ENCODE assay signal across 2 cellular contexts in the genomic region with DNA sequence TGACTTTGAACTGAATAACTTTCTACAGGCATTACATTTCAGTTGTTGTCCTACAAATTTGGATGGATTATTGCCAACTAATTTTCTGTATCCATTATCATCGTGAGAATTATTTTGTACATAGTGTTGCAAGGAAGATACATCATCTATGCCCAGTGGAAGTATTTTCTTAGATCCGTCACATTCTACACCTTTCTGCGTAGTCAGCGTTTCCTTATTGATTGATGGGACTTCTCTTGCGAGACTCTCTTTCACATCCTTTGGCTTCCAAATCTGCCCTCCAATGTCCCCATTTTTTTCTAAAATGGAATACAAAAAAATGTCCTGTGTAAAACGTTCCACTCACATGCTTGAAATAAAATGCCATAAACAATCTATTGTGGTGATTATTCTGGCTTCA.
A peak's percentile ranks its signal among the peaks of the same experiment; 100 is the strongest.
TF ChIP-seq lines count a peak whose summit lies in the region.

No MANE protein-coding gene starts in this region.

TF ChIP-seq in HepG2, 621 proteins besides CTCF, POLR2A, EP300 and RAD21:
- TF ChIP-seq NR2F2 (IDR thresholded peaks at IDR 0.05; ENCODE audit: borderline replicate concordance, low read depth), result no peak
- peak; percentile 88 for TF ChIP-seq MAFF (IDR thresholded peaks at IDR 0.05; ENCODE audit: low read depth, low read length)
- TF ChIP-seq, protein P1, sequence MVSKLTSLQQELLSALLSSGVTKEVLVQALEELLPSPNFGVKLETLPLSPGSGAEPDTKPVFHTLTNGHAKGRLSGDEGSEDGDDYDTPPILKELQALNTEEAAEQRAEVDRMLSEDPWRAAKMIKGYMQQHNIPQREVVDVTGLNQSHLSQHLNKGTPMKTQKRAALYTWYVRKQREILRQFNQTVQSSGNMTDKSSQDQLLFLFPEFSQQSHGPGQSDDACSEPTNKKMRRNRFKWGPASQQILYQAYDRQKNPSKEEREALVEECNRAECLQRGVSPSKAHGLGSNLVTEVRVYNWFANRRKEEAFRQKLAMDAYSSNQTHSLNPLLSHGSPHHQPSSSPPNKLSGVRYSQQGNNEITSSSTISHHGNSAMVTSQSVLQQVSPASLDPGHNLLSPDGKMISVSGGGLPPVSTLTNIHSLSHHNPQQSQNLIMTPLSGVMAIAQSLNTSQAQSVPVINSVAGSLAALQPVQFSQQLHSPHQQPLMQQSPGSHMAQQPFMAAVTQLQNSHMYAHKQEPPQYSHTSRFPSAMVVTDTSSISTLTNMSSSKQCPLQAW (CRISPR knock-in tag; IDR thresholded peaks at IDR 0.05), result no peak
- peak; percentile 80 to 93 for TF ChIP-seq MAFK (conservative IDR thresholded peaks at IDR 0.05 in 1 of 2, IDR thresholded peaks at IDR 0.05 in 1 of 2; ENCODE audit: low read length in 2 of 2)

TF ChIP-seq in K562, 482 proteins besides CTCF, POLR2A, EP300 and RAD21:
- TF ChIP-seq, protein P2, sequence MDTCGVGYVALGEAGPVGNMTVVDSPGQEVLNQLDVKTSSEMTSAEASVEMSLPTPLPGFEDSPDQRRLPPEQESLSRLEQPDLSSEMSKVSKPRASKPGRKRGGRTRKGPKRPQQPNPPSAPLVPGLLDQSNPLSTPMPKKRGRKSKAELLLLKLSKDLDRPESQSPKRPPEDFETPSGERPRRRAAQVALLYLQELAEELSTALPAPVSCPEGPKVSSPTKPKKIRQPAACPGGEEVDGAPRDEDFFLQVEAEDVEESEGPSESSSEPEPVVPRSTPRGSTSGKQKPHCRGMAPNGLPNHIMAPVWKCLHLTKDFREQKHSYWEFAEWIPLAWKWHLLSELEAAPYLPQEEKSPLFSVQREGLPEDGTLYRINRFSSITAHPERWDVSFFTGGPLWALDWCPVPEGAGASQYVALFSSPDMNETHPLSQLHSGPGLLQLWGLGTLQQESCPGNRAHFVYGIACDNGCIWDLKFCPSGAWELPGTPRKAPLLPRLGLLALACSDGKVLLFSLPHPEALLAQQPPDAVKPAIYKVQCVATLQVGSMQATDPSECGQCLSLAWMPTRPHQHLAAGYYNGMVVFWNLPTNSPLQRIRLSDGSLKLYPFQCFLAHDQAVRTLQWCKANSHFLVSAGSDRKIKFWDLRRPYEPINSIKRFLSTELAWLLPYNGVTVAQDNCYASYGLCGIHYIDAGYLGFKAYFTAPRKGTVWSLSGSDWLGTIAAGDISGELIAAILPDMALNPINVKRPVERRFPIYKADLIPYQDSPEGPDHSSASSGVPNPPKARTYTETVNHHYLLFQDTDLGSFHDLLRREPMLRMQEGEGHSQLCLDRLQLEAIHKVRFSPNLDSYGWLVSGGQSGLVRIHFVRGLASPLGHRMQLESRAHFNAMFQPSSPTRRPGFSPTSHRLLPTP (IDR thresholded peaks at IDR 0.05; ENCODE audit: borderline replicate concordance, extremely low read depth, insufficient read length), result no peak
- TF ChIP-seq, protein P3, sequence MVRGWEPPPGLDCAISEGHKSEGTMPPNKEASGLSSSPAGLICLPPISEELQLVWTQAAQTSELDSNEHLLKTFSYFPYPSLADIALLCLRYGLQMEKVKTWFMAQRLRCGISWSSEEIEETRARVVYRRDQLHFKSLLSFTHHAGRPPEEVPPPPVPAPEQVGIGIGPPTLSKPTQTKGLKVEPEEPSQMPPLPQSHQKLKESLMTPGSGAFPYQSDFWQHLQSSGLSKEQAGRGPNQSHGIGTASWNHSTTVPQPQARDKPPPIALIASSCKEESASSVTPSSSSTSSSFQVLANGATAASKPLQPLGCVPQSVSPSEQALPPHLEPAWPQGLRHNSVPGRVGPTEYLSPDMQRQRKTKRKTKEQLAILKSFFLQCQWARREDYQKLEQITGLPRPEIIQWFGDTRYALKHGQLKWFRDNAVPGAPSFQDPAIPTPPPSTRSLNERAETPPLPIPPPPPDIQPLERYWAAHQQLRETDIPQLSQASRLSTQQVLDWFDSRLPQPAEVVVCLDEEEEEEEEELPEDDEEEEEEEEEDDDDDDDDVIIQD (CRISPR knock-in tag; IDR thresholded peaks at IDR 0.05), result no peak
- TF ChIP-seq POU5F1 (IDR thresholded peaks at IDR 0.05; ENCODE audit: borderline replicate concordance, low read depth, low read length, partially characterized antibody), result no peak
- no peak for TF ChIP-seq SETDB1 (IDR thresholded peaks at IDR 0.05; ENCODE audit: low read length)
- no peak for TF ChIP-seq FOXK1 (CRISPR knock-in tag; IDR thresholded peaks at IDR 0.05; ENCODE audit: borderline replicate concordance)
- TF ChIP-seq ELF2 (CRISPR knock-in tag; IDR thresholded peaks at IDR 0.05), result no peak
- TF ChIP-seq C11orf30 (IDR thresholded peaks at IDR 0.05; ENCODE audit: low read depth), result peak; percentile 24; the same call in 1 of the 2 replicates
- TF ChIP-seq E2F3 (CRISPR knock-in tag; IDR thresholded peaks at IDR 0.05), result no peak
- no peak for TF ChIP-seq MCM2 (IDR thresholded peaks at IDR 0.05; ENCODE audit: low read depth)
- no peak for TF ChIP-seq GATAD2A (IDR thresholded peaks at IDR 0.05)
- TF ChIP-seq HMG20B (CRISPR knock-in tag; IDR thresholded peaks at IDR 0.05), result no peak
- peak; percentile 50; the same call in 1 of the 2 replicates for TF ChIP-seq ZNF316 (IDR thresholded peaks at IDR 0.05)
- peak; percentile 45 for TF ChIP-seq MAFF (IDR thresholded peaks at IDR 0.05; ENCODE audit: low read length)
- no peak for TF ChIP-seq DPF2 (IDR thresholded peaks at IDR 0.05)
- TF ChIP-seq ZNF224 (CRISPR knock-in tag; IDR thresholded peaks at IDR 0.05), result no peak
- no peak for TF ChIP-seq WHSC1 (IDR thresholded peaks at IDR 0.05; ENCODE audit: low read length)
- TF ChIP-seq RBM34 (IDR thresholded peaks at IDR 0.05; ENCODE audit: borderline replicate concordance, insufficient read depth, low read length), result no peak
- TF ChIP-seq FOXM1 (IDR thresholded peaks at IDR 0.05; ENCODE audit: low read depth), result no peak
- TF ChIP-seq FOXM1 (CRISPR knock-in tag; IDR thresholded peaks at IDR 0.05; ENCODE audit: low read depth), result no peak
- peak; percentile 64 for TF ChIP-seq MAFK (IDR thresholded peaks at IDR 0.05; ENCODE audit: low read length)
- TF ChIP-seq KDM5B (IDR thresholded peaks at IDR 0.05; ENCODE audit: insufficient replicate concordance, low read depth, low read length), result no peak
- TF ChIP-seq ETV5 (CRISPR knock-in tag; IDR thresholded peaks at IDR 0.05; ENCODE audit: low read depth), result no peak
- TF ChIP-seq, protein P4, sequence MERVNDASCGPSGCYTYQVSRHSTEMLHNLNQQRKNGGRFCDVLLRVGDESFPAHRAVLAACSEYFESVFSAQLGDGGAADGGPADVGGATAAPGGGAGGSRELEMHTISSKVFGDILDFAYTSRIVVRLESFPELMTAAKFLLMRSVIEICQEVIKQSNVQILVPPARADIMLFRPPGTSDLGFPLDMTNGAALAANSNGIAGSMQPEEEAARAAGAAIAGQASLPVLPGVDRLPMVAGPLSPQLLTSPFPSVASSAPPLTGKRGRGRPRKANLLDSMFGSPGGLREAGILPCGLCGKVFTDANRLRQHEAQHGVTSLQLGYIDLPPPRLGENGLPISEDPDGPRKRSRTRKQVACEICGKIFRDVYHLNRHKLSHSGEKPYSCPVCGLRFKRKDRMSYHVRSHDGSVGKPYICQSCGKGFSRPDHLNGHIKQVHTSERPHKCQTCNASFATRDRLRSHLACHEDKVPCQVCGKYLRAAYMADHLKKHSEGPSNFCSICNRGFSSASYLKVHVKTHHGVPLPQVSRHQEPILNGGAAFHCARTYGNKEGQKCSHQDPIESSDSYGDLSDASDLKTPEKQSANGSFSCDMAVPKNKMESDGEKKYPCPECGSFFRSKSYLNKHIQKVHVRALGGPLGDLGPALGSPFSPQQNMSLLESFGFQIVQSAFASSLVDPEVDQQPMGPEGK (CRISPR knock-in tag; IDR thresholded peaks at IDR 0.05; ENCODE audit: borderline replicate concordance), result no peak
TF ChIP-seq in K562: peak in this region for 4.
